Comparison of ENCODE assay signal across 23 cellular contexts in genomic region chr1:93500275-93500674, GRCh38. TPM values are rescaled to one million over a fixed set of nuclear protein-coding genes. Genes with fewer than 3 reads are reported as not detected.
DNase-seq lines count a peak whose midpoint lies in the region; ATAC-seq, FAIRE-seq and TF ChIP-seq lines count a peak whose summit lies in the region.
"Had no signal": no experiment of that assay in that cellular context is flagged by ENCODE, and none has a peak within 500 bp of the region (broad histone marks: within the 10 kb centered on the region; RNA-seq: fewer than 3 reads in every experiment).

No MANE protein-coding gene starts in this region.

- H3K27ac Mint-ChIP-seq in H9, result peak overlapping the region in 2 of 3 experiments; percentile 58 to 68; a peak in 3 of 7 replicates
- peak overlapping the region; percentile 2 for H3K27ac Mint-ChIP-seq in nephron progenitor cell
- H3K27ac Mint-ChIP-seq: CD14-positive monocyte; CD4-positive, alpha-beta T cell; CD8-positive, alpha-beta memory T cell had no signal

- H3K4me1 ChIP-seq in H9 (ENCODE audit: insufficient read depth, low read length) (no peaks in the 10 kb centered on the region), K562 (replicated peaks in 1 of 2; ENCODE audit: control insufficient read depth in 2 of 2, insufficient read depth in 2 of 2, low read length in 2 of 2) (peaks cover 4 to 53% of the 10 kb centered on the region in 2 experiments; a peak in 4 of 5 replicates)
- H3K4me1 ChIP-seq: A549, BE2C had no signal

- no peak overlapping the region for H2BK5ac ChIP-seq in H9 (ENCODE audit: insufficient read length, low read length)

- no peaks in the 10 kb centered on the region for H3K9me3 ChIP-seq in H9 (ENCODE audit: control insufficient read depth, low read depth, low read length)
- H3K9me3 ChIP-seq in K562 (replicated peaks; ENCODE audit: control insufficient read depth, insufficient read depth, low read depth, low read length), result no peaks in the 10 kb centered on the region
- H3K9me3 ChIP-seq: A549, BE2C had no signal

- no peak overlapping the region for H3K23ac ChIP-seq in H9 (ENCODE audit: insufficient read length, low read depth, low read length)

- WGBS in H9 (ENCODE audit: extremely low coverage, insufficient read length, low lambda C conversion rate), result no CpG with 5 or more reads among the region's 2 CpGs
- 60% methylated on average over 2 of the region's 2 CpGs for WGBS in K562 (ENCODE audit: insufficient coverage, low coverage, missing lambda C conversion rate)

- H4K20me1 ChIP-seq in H9 (ENCODE audit: control insufficient read depth, insufficient read depth, insufficient read length) (peaks cover 2% of the 10 kb centered on the region), K562 (replicated peaks; ENCODE audit: control insufficient read depth, insufficient read depth, low read length) (no peaks in the 10 kb centered on the region)

- no peak overlapping the region for H4K8ac ChIP-seq in H9 (replicated peaks; ENCODE audit: insufficient read length, low read depth, low read length)

- FAIRE-seq in K562 (lab: Jason Lieb, UNC), result no peak
- FAIRE-seq: A549, D721Med, GM12891, GM18507, H1 had no signal

- no peak overlapping the region for H3K56ac ChIP-seq in H9 (ENCODE audit: insufficient read length, low read depth, low read length)

- DNase-seq in H9 (no peak), K562 (ENCODE audit: extremely low read depth in 1 of 4, low spot score in 3 of 4) (no peak), nephron progenitor cell (no peak)
- DNase-seq in stimulated activated CD4-positive, alpha-beta T cell treated with anti-CD3 and anti-CD28 coated beads, Interleukin-12 subunit alpha, Interleukin-12 subunit beta, amount 100 ng/mL, for 4 hours, result no peak
- DNase-seq: 8988T; ACHN; AML-193; BE2C; CD4-positive, alpha-beta T cell; CD8-positive, alpha-beta memory T cell; DMS 273 treated with DMSO at 0.1 percent for 48 hours; GF-D8; H7 had no signal

- TF ChIP-seq EP300 in K562 (IDR thresholded peaks at IDR 0.05; ENCODE audit: low read length), result no peak

- H3K4ac ChIP-seq in H9 (ENCODE audit: low read depth, low read length), result no peak overlapping the region

- TF ChIP-seq CTCF in H9 (conservative IDR thresholded peaks at IDR 0.05), result no peak
- no peak for TF ChIP-seq CTCF in K562 (IDR thresholded peaks at IDR 0.05 in 2 of 3, conservative IDR thresholded peaks at IDR 0.05 in 1 of 3; ENCODE audit: insufficient read depth in 2 of 3, low read depth in 1 of 3, low read length in 3 of 3)
- no peak for TF ChIP-seq CTCF in nephron progenitor cell (IDR thresholded peaks at IDR 0.05)

- H3K4me1 Mint-ChIP-seq in H9 (peaks cover 36% of the 10 kb centered on the region in 2 experiments), nephron progenitor cell (peaks cover 14% of the 10 kb centered on the region)
- H3K4me1 Mint-ChIP-seq: CD8-positive, alpha-beta memory T cell had no signal

- no peak overlapping the region for H3T11ph ChIP-seq in H9 (ENCODE audit: low read length)

- no peak overlapping the region for H3K4me3 ChIP-seq in K562
- H3K4me3 ChIP-seq: A549; BLaER1 treated with 17β-estradiol and CSF1 and Interleukin-3, amounts not matched to agents 10 nM and 100 nM had no signal

- H3K4me3 Mint-ChIP-seq in H9 (no peak overlapping the region), nephron progenitor cell (no peak overlapping the region)
- H3K4me3 Mint-ChIP-seq: CD14-positive monocyte; CD4-positive, alpha-beta T cell; CD8-positive, alpha-beta memory T cell had no signal

- H3K36me3 Mint-ChIP-seq in H9 (ENCODE audit: insufficient read depth in 1 of 3, low read depth in 3 of 3), result peaks cover 24 to 46% (median 35%) of the 10 kb centered on the region in 3 experiments
- H3K36me3 Mint-ChIP-seq in nephron progenitor cell (ENCODE audit: low read depth), result peaks cover 77% of the 10 kb centered on the region
- H3K36me3 Mint-ChIP-seq: CD8-positive, alpha-beta memory T cell had no signal

- no peak for TF ChIP-seq POLR2A in K562 (conservative IDR thresholded peaks at IDR 0.05)

- no peak overlapping the region for H3K18ac ChIP-seq in H9 (ENCODE audit: insufficient read length, low read depth, low read length)

- H2BK120ac ChIP-seq in H9 (ENCODE audit: low read depth, low read length, poor library complexity, severe bottlenecking), result no peak overlapping the region

- H3K4me2 ChIP-seq in H9 (ENCODE audit: insufficient read depth, insufficient read length, low read length) (no peak overlapping the region), K562 (ENCODE audit: insufficient read depth, low read length) (peak overlapping the region; percentile 32; the same call in 1 of the 2 replicates)
- H3K4me2 ChIP-seq: A549; BLaER1 treated with 17β-estradiol and CSF1 and Interleukin-3, amounts not matched to agents 10 nM and 100 nM had no signal

- no peak overlapping the region for H2AK5ac ChIP-seq in H9 (ENCODE audit: insufficient read length, low read length)

- intact Hi-C loops in K562 (cut with micrococcal nuclease), result loop anchor here (5.0 to 10.0 kb wide), 2 partner anchors 53 to 65 kb away; partner anchors contain the start of gene FNBP1L

- no peak for TF ChIP-seq RAD21 in K562 (CRISPR knock-in tag; conservative IDR thresholded peaks at IDR 0.05 in 1 of 2, IDR thresholded peaks at IDR 0.05 in 1 of 2)

- no peaks in the 10 kb centered on the region; the same call in 1 of the 2 replicates for H3K27me3 ChIP-seq in H9 (ENCODE audit: insufficient read depth, low read length)
- H3K27me3 ChIP-seq in K562 (ENCODE audit: control insufficient read depth in 2 of 2, insufficient read depth in 2 of 2, low read length in 2 of 2), result no peaks in the 10 kb centered on the region
- H3K27me3 ChIP-seq: BE2C; BLaER1 treated with 17β-estradiol and CSF1 and Interleukin-3, amounts not matched to agents 10 nM and 100 nM had no signal

- no peaks in the 10 kb centered on the region for H3K9me1 ChIP-seq in K562 (ENCODE audit: control insufficient read depth, insufficient read depth, low read length)

- H3K79me2 ChIP-seq in H9 (ENCODE audit: insufficient read depth, low read length), result peaks cover 22% of the 10 kb centered on the region; the same call in 1 of the 2 replicates
- H3K79me2 ChIP-seq in K562 (ENCODE audit: control insufficient read depth, insufficient read depth, low read length), result peaks cover 22% of the 10 kb centered on the region; the same call in 2 of the 3 replicates

- H2AFZ ChIP-seq in H9 (ENCODE audit: low read length), result no peak overlapping the region
- peak overlapping the region; percentile 80 for H2AFZ ChIP-seq in K562 (ENCODE audit: low read depth, low read length)

- TSS peak; percentile 22 for BruUV-seq in K562 (replicated peaks; lab: Mats Ljungman, UMichigan)

- ATAC-seq in K562 (no peak), GM21447 (IDR thresholded peaks at IDR 0.05; ENCODE audit: unreplicated experiment) (no peak), GM18909 (IDR thresholded peaks at IDR 0.05; ENCODE audit: poor library complexity, unreplicated experiment) (no peak)
- ATAC-seq: A549, HCT116 had no signal

- H4K91ac ChIP-seq in H9 (ENCODE audit: insufficient read length, low read depth, low read length), result no peak overlapping the region

- H3K9ac ChIP-seq in H9 (ENCODE audit: extremely low read depth, insufficient read length, low read length) (no peak overlapping the region), K562 (ENCODE audit: insufficient read depth in 1 of 2, low read depth in 2 of 2, low read length in 2 of 2) (peak overlapping the region in 1 of 2 experiments; percentile 53; a peak in 2 of 4 replicates)
- H3K9ac ChIP-seq: BLaER1 treated with 17β-estradiol and CSF1 and Interleukin-3, amounts not matched to agents 10 nM and 100 nM had no signal

- no peak overlapping the region for H2BK15ac ChIP-seq in H9 (ENCODE audit: low read depth, low read length)

- in situ Hi-C loops in K562 (cut with MboI), result no loop called here

- H3K27me3 Mint-ChIP-seq in H9 (ENCODE audit: low read depth), result no peaks in the 10 kb centered on the region
- no peaks in the 10 kb centered on the region for H3K27me3 Mint-ChIP-seq in nephron progenitor cell (ENCODE audit: low read depth, poor library complexity)
- H3K27me3 Mint-ChIP-seq: CD4-positive, alpha-beta T cell had no signal

- H3K23me2 ChIP-seq in H9 (ENCODE audit: insufficient read length, low read depth, low read length, poor library complexity, severe bottlenecking), result no peaks in the 10 kb centered on the region

- H2BK12ac ChIP-seq in H9 (ENCODE audit: insufficient read length, low read depth, low read length), result no peak overlapping the region

- no peaks in the 10 kb centered on the region; a peak in 2 of 5 replicates for H3K9me3 Mint-ChIP-seq in H9
- H3K9me3 Mint-ChIP-seq in nephron progenitor cell, result peaks cover 23% of the 10 kb centered on the region
- H3K9me3 Mint-ChIP-seq: CD4-positive, alpha-beta T cell; CD8-positive, alpha-beta memory T cell had no signal

- H3K36me3 ChIP-seq in K562 (ENCODE audit: control insufficient read depth, insufficient read depth, low read length), result no peaks in the 10 kb centered on the region
- H3K36me3 ChIP-seq: BE2C had no signal

- no peak overlapping the region for H2BK20ac ChIP-seq in H9 (ENCODE audit: low read depth, low read length, poor library complexity, severe bottlenecking)

- POLR2A ChIA-PET in K562 (lab: Yijun Ruan, JAX), result interaction anchor here (1.2 kb wide), 2 partner anchors 11 to 26 kb away, joined by 5 to 7 read pairs; no protein-coding TSS in a partner anchor

- H4K5ac ChIP-seq in H9 (ENCODE audit: insufficient read length, low read depth, low read length), result no peak overlapping the region

- peaks cover 2% of the 10 kb centered on the region for H3K79me1 ChIP-seq in H9 (ENCODE audit: insufficient read depth, low read depth, low read length, poor library complexity, severe bottlenecking)

- H3K14ac ChIP-seq in H9 (ENCODE audit: insufficient read depth, low read length), result no peak overlapping the region

- CTCF ChIA-PET in K562 (lab: Yijun Ruan, JAX; ENCODE audit: low intra/inter-chr PET ratio), result no interaction called here

- H3K27ac ChIP-seq in H9 (ENCODE audit: insufficient read length, low read depth, low read length) (no peak overlapping the region), K562 (ENCODE audit: extremely low read depth, low read depth, low read length) (peak overlapping the region; percentile 68)
- H3K27ac ChIP-seq: A549; BLaER1 treated with 17β-estradiol and CSF1 and Interleukin-3, amounts not matched to agents 10 nM and 100 nM had no signal

RNA-seq across cellular contexts. Expression of gene FNBP1L, which starts 52.4 kb away (rescaled TPM):
- total RNA-seq in H9 (2021) (115 and 119 TPM in 2 replicates), K562 (2014; rRNA removed) (4.4 and 5.9 TPM in 2 replicates), K562 (2014; rRNA removed; fragmentation: Illumina TruSeq; extraction: Trizol) (6.1 and 6.6 TPM in 2 replicates), K562 (2015; rRNA removed; fragmentation: Illumina TruSeq; extraction: Trizol) (5.3 and 6.1 TPM in 2 replicates), K562 (2021) (4.4 TPM in 2 replicates)
- total RNA-seq in K562 (2011; cell fraction: chromatin; rRNA removed; ENCODE audit: low replicate concordance), result 2.6 and 11.8 TPM in 2 replicates
- total RNA-seq in K562 (2011; cell fraction: nucleolus; rRNA removed), result 1.0 and 2.1 TPM in 2 replicates
- 5.1 and 7.2 TPM in 2 replicates for total RNA-seq in K562 (2011; cell fraction: nucleoplasm; rRNA removed)
- polyA plus RNA-seq in K562 (2011; rRNA removed) (6.9 and 9.6 TPM in 2 replicates), K562 (2014; fragmentation: Illumina TruSeq; extraction: Trizol) (5.9 and 6.7 TPM in 2 replicates), K562 (2014; fragmentation: Nextera tagmentation; extraction: Ambion mirVana) (1 to 10 TPM; 1.4 to 2.3 TPM), K562 (2014; rRNA removed) (4.1 and 4.7 TPM in 2 replicates)
- polyA plus RNA-seq in K562 (2011; cell fraction: cytosol; rRNA removed), result 1.4 and 4.7 TPM in 2 replicates
- polyA plus RNA-seq in K562 (2011; cell fraction: nucleus; rRNA removed), result 6.6 and 16.4 TPM in 2 replicates
- polyA plus RNA-seq in K562 (2012), result 3.7 and 4.0 TPM in 2 replicates
- polyA minus RNA-seq in K562 (2011; rRNA and poly(A)+ RNA removed), result 10.4 and 19.9 TPM in 2 replicates
- 2.9 and 3.9 TPM in 2 replicates for polyA minus RNA-seq in K562 (2011; cell fraction: cytosol; rRNA and poly(A)+ RNA removed)
- polyA minus RNA-seq in K562 (2011; cell fraction: nucleus; rRNA and poly(A)+ RNA removed), result 6.1 and 20.2 TPM in 2 replicates
